In genomic region chr6:139879823-139880356, GRCh38 we compare ENCODE assay signal across 21 cellular contexts.
DNase-seq lines count a peak whose midpoint lies in the region; ATAC-seq and TF ChIP-seq lines count a peak whose summit lies in the region.
"Had no signal": no experiment of that assay in that cellular context is flagged by ENCODE, and none has a peak within 500 bp of the region (broad histone marks: within the 10 kb centered on the region; RNA-seq: fewer than 3 reads in every experiment).

No MANE protein-coding gene starts in this region.

- H3K4me2 ChIP-seq in mesenchymal stem cell (ENCODE audit: low read length, poor library complexity, severe bottlenecking): no peak overlapping the region
- H3K4me2 ChIP-seq in parathyroid adenoma (ENCODE audit: low read length): no peak overlapping the region
- H3K4me2 ChIP-seq: BLaER1 treated with 17β-estradiol and CSF1 and Interleukin-3, amounts not matched to agents 10 nM and 100 nM; SK-N-SH had no signal

- no peak overlapping the region for H2BK12ac ChIP-seq in mesenchymal stem cell (ENCODE audit: low read length in 2 of 2)

- H3K36me3 ChIP-seq in mesenchymal stem cell (ENCODE audit: control insufficient read depth in 1 of 2, insufficient read depth in 2 of 2, low read depth in 1 of 2, low read length in 2 of 2) (no peaks in the 10 kb centered on the region), parathyroid adenoma (ENCODE audit: control insufficient read depth, insufficient read depth, low read length) (no peaks in the 10 kb centered on the region)
- H3K36me3 ChIP-seq: BLaER1 treated with 17β-estradiol and CSF1 and Interleukin-3, amounts not matched to agents 10 nM and 100 nM had no signal

- no peak overlapping the region for H3K14ac ChIP-seq in mesenchymal stem cell (ENCODE audit: low read length in 2 of 2)

- no peak overlapping the region for H3K4me3 ChIP-seq in mesenchymal stem cell (ENCODE audit: insufficient read depth in 1 of 2, low read depth in 1 of 2, low read length in 2 of 2)
- H3K4me3 ChIP-seq in parathyroid adenoma (ENCODE audit: low read depth, low read length): no peak overlapping the region
- H3K4me3 ChIP-seq: BLaER1 treated with 17β-estradiol and CSF1 and Interleukin-3, amounts not matched to agents 10 nM and 100 nM had no signal

- no peaks in the 10 kb centered on the region for H3K27me3 ChIP-seq in mesenchymal stem cell (ENCODE audit: control insufficient read depth in 1 of 2, insufficient read depth in 1 of 2, low read length in 2 of 2)
- no peaks in the 10 kb centered on the region for H3K27me3 ChIP-seq in parathyroid adenoma (ENCODE audit: control insufficient read depth, insufficient read depth, low read length)
- H3K27me3 ChIP-seq: BLaER1 treated with 17β-estradiol and CSF1 and Interleukin-3, amounts not matched to agents 10 nM and 100 nM had no signal

- no peak for ATAC-seq in GM21619 (IDR thresholded peaks at IDR 0.05; ENCODE audit: unreplicated experiment)

- H2AFZ ChIP-seq in mesenchymal stem cell (ENCODE audit: low read depth, low read length) (no peak overlapping the region), parathyroid adenoma (peak overlapping the region; percentile 61)

- TF ChIP-seq CTCF in parathyroid adenoma (IDR thresholded peaks at IDR 0.05): no peak

- H3K79me1 ChIP-seq in mesenchymal stem cell (replicated peaks; ENCODE audit: low read length, poor library complexity, severe bottlenecking): no peaks in the 10 kb centered on the region

- DNase-seq in M059J (ENCODE audit: low read depth): peak; percentile 36
- DNase-seq in dermis blood vessel endothelial cell: peak; percentile 15
- peak; percentile 19 for DNase-seq in mesenchymal stem cell
- no peak for DNase-seq in activated T-cell treated with anti-CD3 and anti-CD28 coated beads, Interleukin-2, amount 50 U/mL, for 48 hours
- DNase-seq in UCSD-AML1 (lab: John Stamatoyannopoulos, UW; ENCODE audit: unreplicated experiment): no peak
- DNase-seq: CD8-positive, alpha-beta memory T cell; DMS79; H7; Kasumi-1; MM.1S; NCI-H1092; NCI-H1436 treated with DMSO at 0.1 percent for 48 hours; NCI-H2081; NCI-H748 treated with DMSO at 0.1 percent for 48 hours; OCI-M1; SHP77 treated with DMSO at 0.1 percent for 48 hours; SK-N-SH had no signal

- peak overlapping the region; percentile 49 for H4K8ac ChIP-seq in mesenchymal stem cell (ENCODE audit: low read length)

- no peak overlapping the region for H2BK120ac ChIP-seq in mesenchymal stem cell (ENCODE audit: low read depth, low read length)

- H3K79me2 ChIP-seq in parathyroid adenoma: no peaks in the 10 kb centered on the region

- no peak overlapping the region for H2BK5ac ChIP-seq in mesenchymal stem cell (ENCODE audit: low read depth, low read length, poor library complexity, severe bottlenecking)

- H2BK15ac ChIP-seq in mesenchymal stem cell (ENCODE audit: low read depth, poor library complexity, severe bottlenecking): no peak overlapping the region

- WGBS in mesenchymal stem cell: 56% methylated on average over 2 of the region's 5 CpGs

- no peak overlapping the region for H4K91ac ChIP-seq in mesenchymal stem cell (ENCODE audit: low read length)

- H3K4me1 ChIP-seq in mesenchymal stem cell (ENCODE audit: control insufficient read depth, insufficient read depth, low read depth, low read length) (peaks cover 3% of the 10 kb centered on the region), parathyroid adenoma (peaks cover 36% of the 10 kb centered on the region)

- H3K9me3 ChIP-seq in mesenchymal stem cell (ENCODE audit: control insufficient read depth, low read length): no peaks in the 10 kb centered on the region
- no peaks in the 10 kb centered on the region for H3K9me3 ChIP-seq in parathyroid adenoma (ENCODE audit: control insufficient read depth, low read length)
- H3K9me3 ChIP-seq: BLaER1 treated with 17β-estradiol and CSF1 and Interleukin-3, amounts not matched to agents 10 nM and 100 nM; SK-N-SH had no signal

- no peak overlapping the region for H3K23ac ChIP-seq in mesenchymal stem cell (ENCODE audit: low read length in 2 of 2)

- H3K4ac ChIP-seq in mesenchymal stem cell (ENCODE audit: low read depth in 1 of 2, low read length in 2 of 2): no peak overlapping the region

- H2AK5ac ChIP-seq in mesenchymal stem cell (ENCODE audit: low read length, severe bottlenecking): peak overlapping the region; percentile 67

- H3K27ac ChIP-seq in mesenchymal stem cell (ENCODE audit: low read length, poor library complexity, severe bottlenecking): no peak overlapping the region
- no peak overlapping the region for H3K27ac ChIP-seq in parathyroid adenoma
- H3K27ac ChIP-seq: BLaER1 treated with 17β-estradiol and CSF1 and Interleukin-3, amounts not matched to agents 10 nM and 100 nM; HL-60 had no signal

- no peak overlapping the region for H3K9ac ChIP-seq in mesenchymal stem cell (ENCODE audit: low read length)
- no peak overlapping the region for H3K9ac ChIP-seq in parathyroid adenoma
- H3K9ac ChIP-seq: BLaER1 treated with 17β-estradiol and CSF1 and Interleukin-3, amounts not matched to agents 10 nM and 100 nM; SK-N-SH had no signal

- H3K18ac ChIP-seq in mesenchymal stem cell (ENCODE audit: low read depth in 1 of 2, low read length in 2 of 2): no peak overlapping the region

Comparison
In these comparisons a context has a peak if more than half of its experiments do, and no peak if none do; other contexts are left out.
1. DNase-seq: peak in M059J (single experiment), dermis blood vessel endothelial cell (single experiment) and mesenchymal stem cell (single experiment); none in activated T-cell treated with anti-CD3 and anti-CD28 coated beads, Interleukin-2, amount 50 U/mL, for 48 hours (0 of 2) and UCSD-AML1 (single experiment).